In the genomic region with DNA sequence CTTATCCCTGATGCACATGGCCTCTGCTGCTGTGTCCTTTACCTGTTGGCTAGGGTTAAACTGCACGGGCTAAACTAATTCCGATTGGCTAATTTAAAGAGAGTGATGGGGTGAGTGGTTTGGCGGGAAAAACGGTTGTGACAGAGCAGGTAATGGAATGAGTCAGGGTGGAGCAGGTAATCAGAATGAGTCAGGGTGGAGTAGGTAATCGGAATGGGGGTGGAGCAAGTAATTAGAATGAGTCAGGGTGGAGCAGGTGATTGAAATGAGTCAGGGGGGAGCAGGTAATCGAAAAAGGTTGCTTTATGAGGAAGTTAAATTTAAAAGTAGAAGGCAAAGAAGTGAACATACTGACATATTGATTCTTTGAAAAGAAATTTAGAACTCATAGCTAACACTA, we compare ENCODE assay signal across 6 cellular contexts.
DNase-seq lines count a peak whose midpoint lies in the region; ATAC-seq, FAIRE-seq and TF ChIP-seq lines count a peak whose summit lies in the region.
"Not testable (repeated sequence)": the region's sequence is repeated elsewhere in the genome, so short reads cannot be mapped to it uniquely, and the experiment has no call there.

No MANE protein-coding gene starts in this region.

- not testable (repeated sequence) for H4K20me1 ChIP-seq in PC-3 (ENCODE audit: low read length)

- H3K9me2 ChIP-seq in PC-3 (replicated peaks; ENCODE audit: low read length): not testable (repeated sequence)

- H3K4me3 ChIP-seq in PC-3 (ENCODE audit: low read length); RWPE2 (ENCODE audit: severe bottlenecking); bronchial epithelial cell (ENCODE audit: low read depth, low read length): not testable (repeated sequence)

- peaks cover 10% of the 10 kb centered on the region for H3K4me1 ChIP-seq in PC-3 (ENCODE audit: insufficient read depth, low read length)
- not testable (repeated sequence) for H3K4me1 ChIP-seq in RWPE2 (ENCODE audit: insufficient read depth, poor library complexity, severe bottlenecking)

- FAIRE-seq in bronchial epithelial cell (lab: Jason Lieb, UNC): not testable (repeated sequence)

- H3K27ac ChIP-seq in PC-3 (ENCODE audit: low read length); epithelial cell of prostate: not testable (repeated sequence)
- H3K27ac ChIP-seq in RWPE2 (ENCODE audit: poor library complexity, severe bottlenecking): peak overlapping the region; percentile 13

- not testable (repeated sequence) for H3K9me3 Mint-ChIP-seq in Calu3 (ENCODE audit: low read depth, unreplicated experiment); MCF 10A (ENCODE audit: unreplicated experiment)

- POLR2A ChIA-PET in PC-3 (lab: Charles Lee; ENCODE audit: unreplicated experiment); MCF 10A (lab: Yijun Ruan, JAX): not testable (repeated sequence)

- intact Hi-C loops in Calu3 (cut with micrococcal nuclease; ENCODE audit: unreplicated experiment); PC-3 (cut with micrococcal nuclease); MCF 10A (cut with micrococcal nuclease): not testable (repeated sequence)

- not testable (repeated sequence) for H3K9ac ChIP-seq in PC-3 (ENCODE audit: low read length)

- not testable (repeated sequence) for H3K4me3 Mint-ChIP-seq in Calu3 (ENCODE audit: low read depth, unreplicated experiment); MCF 10A (ENCODE audit: unreplicated experiment)

- CTCF ChIA-PET in Calu3 (lab: Charles Lee); PC-3 (lab: Charles Lee): not testable (repeated sequence)
- CTCF ChIA-PET in MCF 10A (lab: Yijun Ruan, JAX): interaction anchor here (1.0 kb wide), 1 partner anchor 22 kb away, joined by 3 read pairs; no protein-coding TSS in a partner anchor

- H3K79me2 ChIP-seq in PC-3 (ENCODE audit: low read length): not testable (repeated sequence)

- H3K4me1 Mint-ChIP-seq in Calu3 (ENCODE audit: low read depth, unreplicated experiment): not testable (repeated sequence)
- H3K4me1 Mint-ChIP-seq in MCF 10A (ENCODE audit: insufficient read depth, unreplicated experiment): peaks cover 12% of the 10 kb centered on the region

- not testable (repeated sequence) for H2AFZ ChIP-seq in PC-3 (ENCODE audit: low read length)

- BruUV-seq in Calu3 (replicated peaks; lab: Mats Ljungman, UMichigan); PC-3 (replicated peaks; lab: Mats Ljungman, UMichigan); MCF 10A (replicated peaks; lab: Mats Ljungman, UMichigan): not testable (repeated sequence)

- H3K27me3 Mint-ChIP-seq in Calu3 (ENCODE audit: unreplicated experiment); MCF 10A (ENCODE audit: insufficient read depth, unreplicated experiment): not testable (repeated sequence)

- H3K27me3 ChIP-seq in PC-3 (ENCODE audit: low read length); RWPE2 (ENCODE audit: insufficient read depth, poor library complexity, severe bottlenecking); bronchial epithelial cell (ENCODE audit: control insufficient read depth, insufficient read depth, low read length): not testable (repeated sequence)

- H3K9me3 ChIP-seq in PC-3 (ENCODE audit: low read length); RWPE2 (ENCODE audit: severe bottlenecking): not testable (repeated sequence)

- TF ChIP-seq CTCF in Calu3 (IDR thresholded peaks at IDR 0.05; ENCODE audit: unreplicated experiment); PC-3 (conservative IDR thresholded peaks at IDR 0.05; ENCODE audit: low read depth, low read length); RWPE2 (IDR thresholded peaks at IDR 0.05; ENCODE audit: poor library complexity, severe bottlenecking); MCF 10A (IDR thresholded peaks at IDR 0.05; ENCODE audit: unreplicated experiment); bronchial epithelial cell (IDR thresholded peaks at IDR 0.05; ENCODE audit: insufficient read depth, low read length, severe bottlenecking): not testable (repeated sequence)

- H3K36me3 ChIP-seq in PC-3 (ENCODE audit: low read depth, low read length); RWPE2 (ENCODE audit: low read depth); bronchial epithelial cell (ENCODE audit: control insufficient read depth, insufficient read depth, low read length): not testable (repeated sequence)

- H3K4me2 ChIP-seq in PC-3 (ENCODE audit: low read length): not testable (repeated sequence)

- not testable (repeated sequence) for H3K36me3 Mint-ChIP-seq in Calu3 (ENCODE audit: insufficient read depth, unreplicated experiment); MCF 10A (ENCODE audit: insufficient read depth, unreplicated experiment)

- H3K27ac Mint-ChIP-seq in Calu3 (ENCODE audit: unreplicated experiment); MCF 10A (ENCODE audit: low read depth, unreplicated experiment): not testable (repeated sequence)

- not testable (repeated sequence) for H3F3A ChIP-seq in PC-3 (ENCODE audit: low read length, unreplicated experiment)

- not testable (repeated sequence) for ATAC-seq in PC-3
- ATAC-seq in RWPE2 (ENCODE audit: low read depth): 0 out of 3 replicates have a peak, but pooled peaks have one; percentile 21

- DNase-seq in Calu3: peak; percentile 13
- DNase-seq in PC-3: peak; percentile 54
- not testable (repeated sequence) for DNase-seq in RWPE2 (ENCODE audit: low spot score)
- DNase-seq in MCF 10A (ENCODE audit: unreplicated experiment): peak; percentile 24
- DNase-seq in bronchial epithelial cell (ENCODE audit: low read depth): peak; percentile 9
- DNase-seq in epithelial cell of prostate (ENCODE audit: low read depth, low spot score): peak; percentile 8
